8 cellular contexts compared by ENCODE assay signal in genomic region chr7:68176974-68177373, GRCh38.
DNase-seq lines count a peak whose midpoint lies in the region; ATAC-seq and TF ChIP-seq lines count a peak whose summit lies in the region.

No MANE protein-coding gene starts in this region.

- H3K9me3 Mint-ChIP-seq in activated CD8-positive, alpha-beta T cell treated with anti-CD3 and anti-CD28 coated beads for 36 hours, result peaks cover 3% of the 10 kb centered on the region
- H3K9me3 Mint-ChIP-seq in activated CD8-positive, alpha-beta T cell treated with anti-CD3 and anti-CD28 coated beads, Interleukin-2, amount 10 ng/mL, durations not matched to agents 7 days and 5 days (ENCODE audit: insufficient read depth), result peaks cover 9% of the 10 kb centered on the region

- DNase-seq in activated CD8-positive, alpha-beta T cell treated with anti-CD3 and anti-CD28 coated beads for 36 hours, result peak; percentile 24
- no peak for DNase-seq in activated CD8-positive, alpha-beta T cell treated with anti-CD3 and anti-CD28 coated beads, Interleukin-2, amount 10 ng/mL, durations not matched to agents 7 days and 5 days
- peak; percentile 88 for DNase-seq in NCI-H146 treated with DMSO at 0.1 percent for 48 hours (lab: John Stamatoyannopoulos, UW; ENCODE audit: unreplicated experiment)
- DNase-seq in SK-N-SH, result peak; percentile 79
- DNase-seq in foreskin fibroblast, result no peak
- DNase-seq in activated effector memory CD4-positive, alpha-beta T cell treated with Interleukin-2 at 50 U/mL for 16 hours, result no peak

- intact Hi-C loops in activated CD8-positive, alpha-beta T cell treated with anti-CD3 and anti-CD28 coated beads for 36 hours (cut with micrococcal nuclease), result no loop called here

- H4K20me1 ChIP-seq in SK-N-SH (ENCODE audit: insufficient read depth), result no peaks in the 10 kb centered on the region

- no peaks in the 10 kb centered on the region for H3F3A ChIP-seq in SK-N-SH (replicated peaks; ENCODE audit: insufficient read depth)

- H3K4me2 ChIP-seq in SK-N-SH, result no peak overlapping the region
- H3K4me2 ChIP-seq in parathyroid adenoma (ENCODE audit: low read length), result no peak overlapping the region

- no peak overlapping the region for H2AFZ ChIP-seq in SK-N-SH (ENCODE audit: low read depth)
- H2AFZ ChIP-seq in parathyroid adenoma, result no peak overlapping the region

- CTCF ChIA-PET in activated CD8-positive, alpha-beta T cell treated with anti-CD3 and anti-CD28 coated beads for 36 hours (lab: Charles Lee), result interaction anchor here (0.6 to 2.1 kb wide), 3 partner anchors 12 to 469 kb away, joined by 3 to 5 read pairs (median 3); no protein-coding TSS in a partner anchor
- CTCF ChIA-PET in activated CD8-positive, alpha-beta T cell treated with anti-CD3 and anti-CD28 coated beads, Interleukin-2, amount 10 ng/mL, durations not matched to agents 7 days and 5 days (lab: Charles Lee), result no interaction called here
- CTCF ChIA-PET in SK-N-SH (lab: Yijun Ruan, JAX), result interaction anchor here (0.7 to 3.5 kb wide), 42 partner anchors 10 to 1755 kb away, joined by 3 to 16 read pairs (median 4); no protein-coding TSS in a partner anchor

- H3K9ac ChIP-seq in SK-N-SH (no peak overlapping the region), parathyroid adenoma (no peak overlapping the region)

- H3K9me2 ChIP-seq in SK-N-SH, result no peaks in the 10 kb centered on the region

- no peak for ATAC-seq in activated CD8-positive, alpha-beta T cell treated with anti-CD3 and anti-CD28 coated beads for 36 hours
- ATAC-seq in activated CD8-positive, alpha-beta T cell treated with anti-CD3 and anti-CD28 coated beads, Interleukin-2, amount 10 ng/mL, durations not matched to agents 7 days and 5 days, result no peak
- no peak for ATAC-seq in GM21381 (IDR thresholded peaks at IDR 0.05; ENCODE audit: unreplicated experiment)

- H3K27me3 Mint-ChIP-seq in activated CD8-positive, alpha-beta T cell treated with anti-CD3 and anti-CD28 coated beads for 36 hours, result no peaks in the 10 kb centered on the region
- H3K27me3 Mint-ChIP-seq in activated CD8-positive, alpha-beta T cell treated with anti-CD3 and anti-CD28 coated beads, Interleukin-2, amount 10 ng/mL, durations not matched to agents 7 days and 5 days (ENCODE audit: low read depth), result no peaks in the 10 kb centered on the region

- H3K36me3 Mint-ChIP-seq in activated CD8-positive, alpha-beta T cell treated with anti-CD3 and anti-CD28 coated beads for 36 hours (ENCODE audit: low read depth), result no peaks in the 10 kb centered on the region
- H3K36me3 Mint-ChIP-seq in activated CD8-positive, alpha-beta T cell treated with anti-CD3 and anti-CD28 coated beads, Interleukin-2, amount 10 ng/mL, durations not matched to agents 7 days and 5 days (ENCODE audit: low read depth), result no peaks in the 10 kb centered on the region

- TF ChIP-seq RAD21 in SK-N-SH (IDR thresholded peaks at IDR 0.05; ENCODE audit: low read length), result peak; percentile 88

- H3K4me3 ChIP-seq in SK-N-SH (ENCODE audit: low read depth in 2 of 2, low read length in 1 of 2), result peak overlapping the region in 1 of 2 experiments; percentile 18; a peak in 1 of 4 replicates
- H3K4me3 ChIP-seq in foreskin fibroblast (ENCODE audit: low read depth in 1 of 2, low read length in 2 of 2), result no peak overlapping the region
- no peak overlapping the region for H3K4me3 ChIP-seq in parathyroid adenoma (ENCODE audit: low read depth, low read length)

- H3K36me3 ChIP-seq in SK-N-SH (replicated peaks in 1 of 2; ENCODE audit: control insufficient read depth in 1 of 2, insufficient read depth in 2 of 2, low read length in 1 of 2) (no peaks in the 10 kb centered on the region), parathyroid adenoma (ENCODE audit: control insufficient read depth, insufficient read depth, low read length) (no peaks in the 10 kb centered on the region)

- H3K27me3 ChIP-seq in SK-N-SH (ENCODE audit: insufficient read depth), result no peaks in the 10 kb centered on the region
- H3K27me3 ChIP-seq in parathyroid adenoma (ENCODE audit: control insufficient read depth, insufficient read depth, low read length), result no peaks in the 10 kb centered on the region

- H3K79me2 ChIP-seq in SK-N-SH (ENCODE audit: insufficient read depth) (no peaks in the 10 kb centered on the region), parathyroid adenoma (no peaks in the 10 kb centered on the region)

- no peaks in the 10 kb centered on the region for H3K4me1 Mint-ChIP-seq in activated CD8-positive, alpha-beta T cell treated with anti-CD3 and anti-CD28 coated beads for 36 hours (ENCODE audit: low read depth)
- no peaks in the 10 kb centered on the region for H3K4me1 Mint-ChIP-seq in activated CD8-positive, alpha-beta T cell treated with anti-CD3 and anti-CD28 coated beads, Interleukin-2, amount 10 ng/mL, durations not matched to agents 7 days and 5 days (ENCODE audit: low read depth)

- TF ChIP-seq CTCF in activated CD8-positive, alpha-beta T cell treated with anti-CD3 and anti-CD28 coated beads for 36 hours (IDR thresholded peaks at IDR 0.05), result no peak
- TF ChIP-seq CTCF in SK-N-SH (IDR thresholded peaks at IDR 0.05) (peak; percentile 70), foreskin fibroblast (IDR thresholded peaks at IDR 0.05; ENCODE audit: low read depth, low read length) (peak; percentile 31), parathyroid adenoma (IDR thresholded peaks at IDR 0.05) (peak; percentile 33)

- H3K9me3 ChIP-seq in SK-N-SH (no peaks in the 10 kb centered on the region), parathyroid adenoma (ENCODE audit: control insufficient read depth, low read length) (no peaks in the 10 kb centered on the region)

- POLR2A ChIA-PET in activated CD8-positive, alpha-beta T cell treated with anti-CD3 and anti-CD28 coated beads for 36 hours (lab: Charles Lee), result no interaction called here
- POLR2A ChIA-PET in activated CD8-positive, alpha-beta T cell treated with anti-CD3 and anti-CD28 coated beads, Interleukin-2, amount 10 ng/mL, durations not matched to agents 7 days and 5 days (lab: Charles Lee), result no interaction called here
- POLR2A ChIA-PET in SK-N-SH (lab: Yijun Ruan, JAX), result interaction anchor here (0.6 kb wide), 1 partner anchor 1062 kb away, joined by 3 read pairs; no protein-coding TSS in a partner anchor

- 25% methylated on average over 9 of the region's 9 CpGs for WGBS in SK-N-SH (ENCODE audit: low lambda C conversion rate)

- H3K4me3 Mint-ChIP-seq in activated CD8-positive, alpha-beta T cell treated with anti-CD3 and anti-CD28 coated beads for 36 hours, result no peak overlapping the region
- no peak overlapping the region for H3K4me3 Mint-ChIP-seq in activated CD8-positive, alpha-beta T cell treated with anti-CD3 and anti-CD28 coated beads, Interleukin-2, amount 10 ng/mL, durations not matched to agents 7 days and 5 days

- H3K27ac ChIP-seq in SK-N-SH (ENCODE audit: low read depth in 2 of 2, low read length in 1 of 2), result no peak overlapping the region
- no peak overlapping the region for H3K27ac ChIP-seq in parathyroid adenoma

- H3K4me1 ChIP-seq in SK-N-SH (ENCODE audit: control insufficient read depth in 1 of 2, insufficient read depth in 2 of 2, low read depth in 1 of 2, low read length in 1 of 2) (no peaks in the 10 kb centered on the region), parathyroid adenoma (no peaks in the 10 kb centered on the region)

- H3K27ac Mint-ChIP-seq in activated CD8-positive, alpha-beta T cell treated with anti-CD3 and anti-CD28 coated beads for 36 hours, result no peak overlapping the region
- H3K27ac Mint-ChIP-seq in activated CD8-positive, alpha-beta T cell treated with anti-CD3 and anti-CD28 coated beads, Interleukin-2, amount 10 ng/mL, durations not matched to agents 7 days and 5 days, result no peak overlapping the region

- TF ChIP-seq EP300 in SK-N-SH (IDR thresholded peaks at IDR 0.05; ENCODE audit: borderline replicate concordance in 1 of 2, low read depth in 1 of 2, low read length in 1 of 2), result 0 out of 4 replicates have a peak, but pooled peaks of 1 of the 2 experiments have one; percentile 18

TF ChIP-seq in SK-N-SH, 30 proteins besides CTCF, POLR2A, EP300 and RAD21:
- TF ChIP-seq SIN3A (IDR thresholded peaks at IDR 0.05; ENCODE audit: borderline replicate concordance, low read depth, low read length) (no peak), RCOR1 (IDR thresholded peaks at IDR 0.05; ENCODE audit: low read length) (0 out of 2 replicates have a peak, but pooled peaks have one; percentile 45), SMC3 (IDR thresholded peaks at IDR 0.05; ENCODE audit: low read depth, low read length) (peak; percentile 60), MEF2A (IDR thresholded peaks at IDR 0.05; ENCODE audit: borderline replicate concordance, low read depth) (no peak)
TF ChIP-seq in SK-N-SH: peak in this region for 2.

Comparison
In these comparisons a context has a peak if more than half of its experiments do, and no peak if none do; other contexts are left out.
1. DNase-seq: peak in activated CD8-positive, alpha-beta T cell treated with anti-CD3 and anti-CD28 coated beads for 36 hours (single experiment), NCI-H146 treated with DMSO at 0.1 percent for 48 hours (single experiment) and SK-N-SH (single experiment); none in activated CD8-positive, alpha-beta T cell treated with anti-CD3 and anti-CD28 coated beads, Interleukin-2, amount 10 ng/mL, durations not matched to agents 7 days and 5 days (single experiment), foreskin fibroblast (0 of 2) and activated effector memory CD4-positive, alpha-beta T cell treated with Interleukin-2 at 50 U/mL for 16 hours (single experiment).